Comparison of ENCODE assay signal across 1 cellular context in the genomic region with DNA sequence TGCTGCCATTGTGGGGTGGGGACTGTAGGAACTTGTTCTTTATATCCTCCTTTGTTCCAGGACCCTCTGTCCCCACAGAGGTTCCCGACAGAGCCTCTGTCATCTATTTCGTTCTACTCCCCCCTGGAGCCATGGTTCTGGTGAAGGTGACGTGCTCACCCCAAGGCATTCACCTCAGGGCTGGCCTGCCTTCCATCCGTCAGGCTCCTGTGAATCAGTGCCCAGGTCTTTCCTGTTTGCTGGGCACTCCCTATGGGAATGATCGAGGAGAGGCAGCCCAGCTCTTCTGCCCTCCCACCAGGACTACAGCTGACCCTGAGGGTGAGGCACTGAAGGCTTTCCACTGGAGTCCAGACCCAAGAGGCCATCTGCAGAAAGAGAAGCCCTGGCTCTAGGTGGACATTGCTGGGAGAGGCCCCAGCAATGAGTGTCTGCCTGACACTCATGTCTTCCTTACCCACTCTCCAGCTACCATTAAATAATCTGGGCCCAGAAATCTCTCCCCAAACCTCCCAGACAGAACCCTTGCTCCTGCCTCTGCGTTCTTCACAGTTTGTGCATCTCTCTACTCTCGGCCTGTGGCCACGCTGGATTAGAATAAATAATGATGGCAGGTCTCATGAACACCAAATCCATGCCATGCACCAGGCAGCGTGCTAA.
TF ChIP-seq lines count a peak whose summit lies in the region.

No MANE protein-coding gene starts in this region.

TF ChIP-seq in GM12878, 131 proteins besides CTCF, POLR2A, EP300 and RAD21 (continued from another document):
- TF ChIP-seq, protein P1, sequence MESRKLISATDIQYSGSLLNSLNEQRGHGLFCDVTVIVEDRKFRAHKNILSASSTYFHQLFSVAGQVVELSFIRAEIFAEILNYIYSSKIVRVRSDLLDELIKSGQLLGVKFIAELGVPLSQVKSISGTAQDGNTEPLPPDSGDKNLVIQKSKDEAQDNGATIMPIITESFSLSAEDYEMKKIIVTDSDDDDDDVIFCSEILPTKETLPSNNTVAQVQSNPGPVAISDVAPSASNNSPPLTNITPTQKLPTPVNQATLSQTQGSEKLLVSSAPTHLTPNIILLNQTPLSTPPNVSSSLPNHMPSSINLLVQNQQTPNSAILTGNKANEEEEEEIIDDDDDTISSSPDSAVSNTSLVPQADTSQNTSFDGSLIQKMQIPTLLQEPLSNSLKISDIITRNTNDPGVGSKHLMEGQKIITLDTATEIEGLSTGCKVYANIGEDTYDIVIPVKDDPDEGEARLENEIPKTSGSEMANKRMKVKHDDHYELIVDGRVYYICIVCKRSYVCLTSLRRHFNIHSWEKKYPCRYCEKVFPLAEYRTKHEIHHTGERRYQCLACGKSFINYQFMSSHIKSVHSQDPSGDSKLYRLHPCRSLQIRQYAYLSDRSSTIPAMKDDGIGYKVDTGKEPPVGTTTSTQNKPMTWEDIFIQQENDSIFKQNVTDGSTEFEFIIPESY (IDR thresholded peaks at IDR 0.05), result no peak
- TF ChIP-seq MYC (IDR thresholded peaks at IDR 0.05; ENCODE audit: insufficient read depth, insufficient read length, insufficient replicate concordance, low read length, severe bottlenecking) (no peak), MTA3 (IDR thresholded peaks at IDR 0.05; ENCODE audit: borderline replicate concordance, low read length) (no peak), ZNF24 (IDR thresholded peaks at IDR 0.05) (no peak), SUPT20H (IDR thresholded peaks at IDR 0.05; ENCODE audit: borderline replicate concordance, control insufficient read depth, low read depth, low read length) (no peak), WRNIP1 (IDR thresholded peaks at IDR 0.05; ENCODE audit: borderline replicate concordance, low read depth, low read length) (no peak)
- TF ChIP-seq, protein P2, sequence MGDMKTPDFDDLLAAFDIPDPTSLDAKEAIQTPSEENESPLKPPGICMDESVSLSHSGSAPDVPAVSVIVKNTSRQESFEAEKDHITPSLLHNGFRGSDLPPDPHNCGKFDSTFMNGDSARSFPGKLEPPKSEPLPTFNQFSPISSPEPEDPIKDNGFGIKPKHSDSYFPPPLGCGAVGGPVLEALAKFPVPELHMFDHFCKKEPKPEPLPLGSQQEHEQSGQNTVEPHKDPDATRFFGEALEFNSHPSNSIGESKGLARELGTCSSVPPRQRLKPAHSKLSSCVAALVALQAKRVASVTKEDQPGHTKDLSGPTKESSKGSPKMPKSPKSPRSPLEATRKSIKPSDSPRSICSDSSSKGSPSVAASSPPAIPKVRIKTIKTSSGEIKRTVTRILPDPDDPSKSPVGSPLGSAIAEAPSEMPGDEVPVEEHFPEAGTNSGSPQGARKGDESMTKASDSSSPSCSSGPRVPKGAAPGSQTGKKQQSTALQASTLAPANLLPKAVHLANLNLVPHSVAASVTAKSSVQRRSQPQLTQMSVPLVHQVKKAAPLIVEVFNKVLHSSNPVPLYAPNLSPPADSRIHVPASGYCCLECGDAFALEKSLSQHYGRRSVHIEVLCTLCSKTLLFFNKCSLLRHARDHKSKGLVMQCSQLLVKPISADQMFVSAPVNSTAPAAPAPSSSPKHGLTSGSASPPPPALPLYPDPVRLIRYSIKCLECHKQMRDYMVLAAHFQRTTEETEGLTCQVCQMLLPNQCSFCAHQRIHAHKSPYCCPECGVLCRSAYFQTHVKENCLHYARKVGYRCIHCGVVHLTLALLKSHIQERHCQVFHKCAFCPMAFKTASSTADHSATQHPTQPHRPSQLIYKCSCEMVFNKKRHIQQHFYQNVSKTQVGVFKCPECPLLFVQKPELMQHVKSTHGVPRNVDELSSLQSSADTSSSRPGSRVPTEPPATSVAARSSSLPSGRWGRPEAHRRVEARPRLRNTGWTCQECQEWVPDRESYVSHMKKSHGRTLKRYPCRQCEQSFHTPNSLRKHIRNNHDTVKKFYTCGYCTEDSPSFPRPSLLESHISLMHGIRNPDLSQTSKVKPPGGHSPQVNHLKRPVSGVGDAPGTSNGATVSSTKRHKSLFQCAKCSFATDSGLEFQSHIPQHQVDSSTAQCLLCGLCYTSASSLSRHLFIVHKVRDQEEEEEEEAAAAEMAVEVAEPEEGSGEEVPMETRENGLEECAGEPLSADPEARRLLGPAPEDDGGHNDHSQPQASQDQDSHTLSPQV (IDR thresholded peaks at IDR 0.05), result no peak
